In genomic region chrX:151801980-151802379, GRCh38 we compare ENCODE assay signal across 16 cellular contexts.
DNase-seq lines count a peak whose midpoint lies in the region; ATAC-seq, FAIRE-seq and TF ChIP-seq lines count a peak whose summit lies in the region.
"Had no signal": no experiment of that assay in that cellular context is flagged by ENCODE, and none has a peak within 500 bp of the region (broad histone marks: within the 10 kb centered on the region; RNA-seq: fewer than 3 reads in every experiment).

No MANE protein-coding gene starts in this region.

- H3K4me3 ChIP-seq in epithelial cell of proximal tubule (ENCODE audit: low read depth, low read length), result no peak overlapping the region
- no peak overlapping the region for H3K4me3 ChIP-seq in suprapubic skin
- H3K4me3 ChIP-seq: lung had no signal

- TF ChIP-seq EP300 in suprapubic skin (IDR thresholded peaks at IDR 0.05), result no peak

- no peak for FAIRE-seq in D721Med (lab: Jason Lieb, UNC)

- DNase-seq in D721Med (ENCODE audit: insufficient read length, low spot score) (no peak), NCI-H460 (ENCODE audit: extremely low read depth, low read depth) (peak; percentile 1), epithelial cell of proximal tubule (ENCODE audit: low read depth) (no peak), NCI-H2227 treated with DMSO at 0.1 percent for 48 hours (lab: John Stamatoyannopoulos, UW) (no peak), NCI-H1417 treated with DMSO at 0.1 percent for 48 hours (lab: John Stamatoyannopoulos, UW) (no peak), suprapubic skin (ENCODE audit: low spot score in 2 of 2) (no peak)
- DNase-seq: activated CD4-positive, alpha-beta T cell treated with anti-CD3 and anti-CD28 coated beads for 4 hours; aorta; CD4-positive, alpha-beta T cell; effector memory CD8-positive, alpha-beta T cell; NCI-H1105 treated with DMSO at 0.1 percent for 48 hours; NCI-H526 treated with DMSO at 0.1 percent for 48 hours; nucleus accumbens had no signal

- H3K9me3 ChIP-seq in suprapubic skin, result no peaks in the 10 kb centered on the region

- no peaks in the 10 kb centered on the region for H3K36me3 ChIP-seq in suprapubic skin

- no peaks in the 10 kb centered on the region for H3K4me1 ChIP-seq in suprapubic skin

- no peak for ATAC-seq in HG02571 (IDR thresholded peaks at IDR 0.05; ENCODE audit: unreplicated experiment)
- ATAC-seq: effector memory CD8-positive, alpha-beta T cell had no signal

- H3K27ac ChIP-seq in 22Rv1 (no peak overlapping the region), suprapubic skin (no peak overlapping the region)

- WGBS in suprapubic skin, result 63% methylated on average over 7 of the region's 7 CpGs

- no peak for TF ChIP-seq POLR2A in suprapubic skin (IDR thresholded peaks at IDR 0.05)

- H3K27me3 ChIP-seq in suprapubic skin, result no peaks in the 10 kb centered on the region

- peak; percentile 65 for TF ChIP-seq CTCF in 22Rv1 (IDR thresholded peaks at IDR 0.05)
- peak; percentile 5 for TF ChIP-seq CTCF in D721Med (IDR thresholded peaks at IDR 0.05; ENCODE audit: insufficient read depth, missing control alignments)
- peak; percentile 27 for TF ChIP-seq CTCF in epithelial cell of proximal tubule (conservative IDR thresholded peaks at IDR 0.05; ENCODE audit: low read depth, low read length)
- no peak for TF ChIP-seq CTCF in suprapubic skin (IDR thresholded peaks at IDR 0.05)

Comparison
In these comparisons a context has a peak if more than half of its experiments do, and no peak if none do; other contexts are left out.
1. CTCF ChIP-seq: peak in 22Rv1 (single experiment), D721Med (single experiment) and epithelial cell of proximal tubule (single experiment); none in suprapubic skin (0 of 2).